In the genomic region with DNA sequence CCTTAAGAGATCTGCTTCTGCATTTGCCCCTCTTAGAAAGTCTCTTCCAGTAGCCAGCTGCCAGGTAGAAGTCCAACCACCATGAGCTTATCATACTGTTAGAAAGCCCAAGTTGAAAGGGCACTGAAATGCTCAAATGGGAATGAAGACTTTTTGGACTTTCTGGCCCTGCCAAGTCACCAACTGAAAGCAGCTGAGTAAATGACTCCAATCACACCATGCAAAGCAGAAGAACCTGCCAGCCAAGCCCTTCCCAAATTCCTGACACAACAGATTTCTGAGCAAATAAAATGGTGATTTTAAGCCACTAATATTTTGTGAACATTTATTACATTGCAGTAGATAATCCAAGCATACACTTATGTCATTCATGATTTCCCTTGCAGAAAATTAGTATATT, we compare ENCODE assay signal across 18 cellular contexts.
"Had no signal": no experiment of that assay in that cellular context is flagged by ENCODE, and none has a peak within 500 bp of the region (broad histone marks: within the 10 kb centered on the region; RNA-seq: fewer than 3 reads in every experiment).

No MANE protein-coding gene starts in this region.

- H3K27ac Mint-ChIP-seq: activated CD4-positive, alpha-beta memory T cell treated with anti-CD3 and anti-CD28 coated beads, Interleukin-2, amount 10 ng/mL, durations not matched to agents 7 days and 5 days; activated CD4-positive, alpha-beta T cell treated with anti-CD3 and anti-CD28 coated beads, Interleukin-2, amount 10 ng/mL, durations not matched to agents 24 days and 14 days; activated naive CD8-positive, alpha-beta T cell treated with anti-CD3 and anti-CD28 coated beads for 36 hours had no signal

- H3K4me1 ChIP-seq: psoas muscle, upper lobe of right lung had no signal

- H3K27me3 ChIP-seq: hepatocyte, right atrium auricular region, upper lobe of right lung had no signal

- H3K36me3 ChIP-seq: left ventricle myocardium inferior, right atrium auricular region, upper lobe of right lung had no signal

- H2AFZ ChIP-seq: hepatocyte had no signal

- H3K27ac ChIP-seq: hepatocyte, psoas muscle, right atrium auricular region, SK-N-MC, upper lobe of right lung had no signal

- H3K4me3 Mint-ChIP-seq: activated CD4-positive, alpha-beta memory T cell treated with anti-CD3 and anti-CD28 coated beads, Interleukin-2, amount 10 ng/mL, durations not matched to agents 7 days and 5 days; activated CD4-positive, alpha-beta T cell treated with anti-CD3 and anti-CD28 coated beads, Interleukin-2, amount 10 ng/mL, durations not matched to agents 24 days and 14 days; activated naive CD8-positive, alpha-beta T cell treated with anti-CD3 and anti-CD28 coated beads for 36 hours had no signal

- DNase-seq: activated CD4-positive, alpha-beta memory T cell treated with anti-CD3 and anti-CD28 coated beads, Interleukin-2, amount 10 ng/mL, durations not matched to agents 7 days and 5 days; activated CD4-positive, alpha-beta T cell treated with anti-CD3 and anti-CD28 coated beads, Interleukin-2, amount 10 ng/mL, durations not matched to agents 24 days and 14 days; activated gamma-delta T cell treated with Interleukin-2 at 50 U/mL for 16 hours; activated naive CD8-positive, alpha-beta T cell treated with anti-CD3 and anti-CD28 coated beads for 36 hours; amniotic stem cell; foreskin melanocyte; kidney glomerular epithelial cell; left ventricle myocardium inferior; psoas muscle; stimulated activated CD4-positive, alpha-beta T cell treated with anti-CD3 and anti-CD28 coated beads, Interleukin-4, amount 100 ng/mL, for 24 hours; stimulated activated naive CD4-positive, alpha-beta T cell treated with Interleukin-2 at 50 U/mL for 16 hours; SW 1271; upper lobe of right lung had no signal

- H3K4me3 ChIP-seq: hepatocyte, psoas muscle, right atrium auricular region, SK-N-MC, upper lobe of right lung had no signal

- FAIRE-seq: endometrium had no signal

- ATAC-seq: activated CD4-positive, CD25-positive, alpha-beta regulatory T cell treated with anti-CD3 and anti-CD28 coated beads, Interleukin-2, amount 50 U/mL, for 24 hours; psoas muscle; upper lobe of right lung had no signal
